In genomic region chr7:2249744-2250323, GRCh38 we compare ENCODE assay signal across 19 cellular contexts. TPM values are rescaled to one million over a fixed set of nuclear protein-coding genes. Genes with fewer than 3 reads are reported as not detected.
DNase-seq lines count a peak whose midpoint lies in the region; ATAC-seq, FAIRE-seq and TF ChIP-seq lines count a peak whose summit lies in the region.
"Had no signal": no experiment of that assay in that cellular context is flagged by ENCODE, and none has a peak within 500 bp of the region (broad histone marks: within the 10 kb centered on the region; RNA-seq: fewer than 3 reads in every experiment).

No MANE protein-coding gene starts in this region.

- no peak overlapping the region for H3K4me3 Mint-ChIP-seq in MCF 10A (ENCODE audit: unreplicated experiment)
- H3K4me3 Mint-ChIP-seq: activated T-cell treated with anti-CD3 and anti-CD28 coated beads, Interleukin-2, amount 50 U/mL, for 4 hours; type B pancreatic cell had no signal

- no TSS peak for BruUV-seq in MCF 10A (replicated peaks; lab: Mats Ljungman, UMichigan)
- no TSS peak for BruUV-seq in Panc1 (replicated peaks; lab: Mats Ljungman, UMichigan)

- POLR2A ChIA-PET in MCF 10A (lab: Yijun Ruan, JAX): no interaction called here
- POLR2A ChIA-PET in Panc1 (lab: Charles Lee): interaction anchor here (0.6 to 1.0 kb wide), 2 partner anchors 17 to 1749 kb away, joined by 3 read pairs; no protein-coding TSS in a partner anchor

- in situ Hi-C loops in Panc1 (cut with HindIII; ENCODE audit: low pct_unique_long_range_greater_than_20kb, low sequenced_read_pairs): no loop called here

- H3K4me1 Mint-ChIP-seq in MCF 10A (ENCODE audit: insufficient read depth, unreplicated experiment): peaks cover 7% of the 10 kb centered on the region

- H3K36me3 ChIP-seq in breast epithelium (no peaks in the 10 kb centered on the region), Panc1 (ENCODE audit: control insufficient read depth, insufficient read depth, low read length) (no peaks in the 10 kb centered on the region), lower lobe of right lung (peaks cover 11% of the 10 kb centered on the region)

- TF ChIP-seq CTCF in breast epithelium (IDR thresholded peaks at IDR 0.05) (no peak), MCF 10A (IDR thresholded peaks at IDR 0.05; ENCODE audit: unreplicated experiment) (no peak), Panc1 (IDR thresholded peaks at IDR 0.05) (no peak), lower lobe of right lung (IDR thresholded peaks at IDR 0.05) (no peak)

- peak; percentile 88 for FAIRE-seq in urothelium cell line (lab: Jason Lieb, UNC)
- FAIRE-seq: G401.6 had no signal

- H3K27ac ChIP-seq in breast epithelium (peak overlapping the region; percentile 76 to 85), Panc1 (ENCODE audit: low read length) (no peak overlapping the region), lower lobe of right lung (peak overlapping the region; percentile 49)

- intact Hi-C loops in breast epithelium (cut with DNase I; ENCODE audit: low total_unique reads) (loop anchor here (10.0 kb wide), 2 partner anchors 95 to 365 kb away; no protein-coding TSS in a partner anchor), MCF 10A (cut with micrococcal nuclease) (no loop called here), Panc1 (cut with micrococcal nuclease; ENCODE audit: unreplicated experiment) (loop anchor here (5.0 kb wide), 1 partner anchor 97 kb away; no protein-coding TSS in a partner anchor), lower lobe of right lung (cut with DNase I) (no loop called here)

- H3K27ac Mint-ChIP-seq in MCF 10A (ENCODE audit: low read depth, unreplicated experiment): no peak overlapping the region

- CTCF ChIA-PET in MCF 10A (lab: Yijun Ruan, JAX) (interaction anchor here (0.6 kb wide), 1 partner anchor 80 kb away, joined by 3 read pairs; no protein-coding TSS in a partner anchor), Panc1 (lab: Charles Lee) (interaction anchor here (1.7 kb wide), 1 partner anchor 98 kb away, joined by 7 read pairs; no protein-coding TSS in a partner anchor)

- H3K27me3 ChIP-seq in breast epithelium (no peaks in the 10 kb centered on the region), Panc1 (ENCODE audit: control insufficient read depth, insufficient read depth, low read length) (no peaks in the 10 kb centered on the region), lower lobe of right lung (ENCODE audit: low read depth) (no peaks in the 10 kb centered on the region)
- H3K27me3 ChIP-seq: right atrium auricular region had no signal

- ATAC-seq in Panc1: peak; percentile 1; the same call in 1 of the 2 replicates
- no peak for ATAC-seq in lower lobe of right lung
- no peak for ATAC-seq in HG03108 (IDR thresholded peaks at IDR 0.05; ENCODE audit: unreplicated experiment)
- ATAC-seq: activated T-cell treated with anti-CD3 and anti-CD28 coated beads, Interleukin-2, amount 50 U/mL, for 4 hours had no signal

- H3K36me3 Mint-ChIP-seq in MCF 10A (ENCODE audit: insufficient read depth, unreplicated experiment): peaks cover 7% of the 10 kb centered on the region

- H3K27me3 Mint-ChIP-seq in MCF 10A (ENCODE audit: insufficient read depth, unreplicated experiment): no peaks in the 10 kb centered on the region
- H3K27me3 Mint-ChIP-seq: activated naive CD8-positive, alpha-beta T cell treated with anti-CD3 and anti-CD28 coated beads, Interleukin-2, amount 50 U/mL, for 24 hours; type B pancreatic cell had no signal

- DNase-seq in breast epithelium (ENCODE audit: low spot score in 2 of 2) (no peak), MCF 10A (ENCODE audit: unreplicated experiment) (no peak), Panc1 (ENCODE audit: low read depth, low spot score) (no peak), lower lobe of right lung (no peak), urothelium cell line (ENCODE audit: low spot score) (no peak)
- DNase-seq in activated CD4-positive, CD25-positive, alpha-beta regulatory T cell (lab: John Stamatoyannopoulos, UW): no peak
- no peak for DNase-seq in stimulated activated CD8-positive, alpha-beta memory T cell treated with anti-CD3 and anti-CD28 coated beads, Interleukin-4, amount 100 ng/mL, for 48 hours
- DNase-seq: activated CD4-positive, CD25-positive, alpha-beta regulatory T cell treated with anti-CD3 and anti-CD28 coated beads, Interleukin-2, amount 50 U/mL, for 72 hours; activated T-cell treated with anti-CD3 and anti-CD28 coated beads, Interleukin-2, amount 50 U/mL, for 4 hours; cerebellar nuclear complex; NCI-H1436 treated with DMSO at 0.1 percent for 48 hours; NCI-H2227 treated with DMSO at 0.1 percent for 48 hours; SHP77 had no signal

- H3K9me3 Mint-ChIP-seq in MCF 10A (ENCODE audit: unreplicated experiment): no peaks in the 10 kb centered on the region
- H3K9me3 Mint-ChIP-seq: activated naive CD8-positive, alpha-beta T cell treated with anti-CD3 and anti-CD28 coated beads, Interleukin-2, amount 50 U/mL, for 24 hours; activated T-cell treated with anti-CD3 and anti-CD28 coated beads, Interleukin-2, amount 50 U/mL, for 4 hours; neural crest cell; type B pancreatic cell had no signal

- no peak for TF ChIP-seq POLR2A in breast epithelium (IDR thresholded peaks at IDR 0.05)

- H3K4me1 ChIP-seq in breast epithelium (peaks cover 0 to 5% of the 10 kb centered on the region in 2 donors), Panc1 (ENCODE audit: control insufficient read depth, insufficient read depth, low read length) (peaks cover 5% of the 10 kb centered on the region), lower lobe of right lung (peaks cover 27% of the 10 kb centered on the region)

- H3K4me3 ChIP-seq in breast epithelium (no peak overlapping the region), Panc1 (ENCODE audit: low read depth in 2 of 2, low read length in 2 of 2) (no peak overlapping the region), lower lobe of right lung (no peak overlapping the region)
- H3K4me3 ChIP-seq: right atrium auricular region had no signal

- H3K9me3 ChIP-seq in breast epithelium (no peaks in the 10 kb centered on the region), Panc1 (ENCODE audit: control insufficient read depth, insufficient read depth, low read depth, low read length) (no peaks in the 10 kb centered on the region), lower lobe of right lung (no peaks in the 10 kb centered on the region)
- H3K9me3 ChIP-seq: right atrium auricular region had no signal

RNA-seq across cellular contexts. Expression of gene NUDT1, which starts 7.8 kb away (rescaled TPM):
- total RNA-seq in breast epithelium (10 to 100 TPM; 13.3 to 28.5 (median 18.0) TPM), MCF 10A (2022) (20.3 and 27.2 TPM in 2 replicates), Panc1 (2021; ENCODE audit: unreplicated experiment) (92.6 TPM), lower lobe of right lung (10.2 TPM)
- polyA plus RNA-seq in Panc1 (2012; ENCODE audit: insufficient read length): 114 TPM

RNA-seq across cellular contexts. Expression of gene MRM2, which starts 7.8 kb away (rescaled TPM):
- total RNA-seq in breast epithelium (10 to 100 TPM; 10.9 to 20.2 (median 18.0) TPM), MCF 10A (2022) (26.9 and 32.1 TPM in 2 replicates), Panc1 (2021; ENCODE audit: unreplicated experiment) (49.9 TPM), lower lobe of right lung (22.6 TPM)
- 43.1 TPM for polyA plus RNA-seq in Panc1 (2012; ENCODE audit: insufficient read length)

RNA-seq across cellular contexts. Expression of gene MAD1L1, which starts 17.1 kb away (rescaled TPM):
- 10 to 100 TPM; 27.7 to 33.9 (median 28.8) TPM for total RNA-seq in breast epithelium
- 25.2 and 32.0 TPM in 2 replicates for total RNA-seq in MCF 10A (2022)
- 70.8 TPM for total RNA-seq in Panc1 (2021; ENCODE audit: unreplicated experiment)
- 68.1 TPM for polyA plus RNA-seq in Panc1 (2012; ENCODE audit: insufficient read length)
- 44.5 TPM for total RNA-seq in lower lobe of right lung

Comparison
In these comparisons a context has a peak if more than half of its experiments do, and no peak if none do; other contexts are left out.
1. intact Hi-C loops: an anchor here in breast epithelium (10.0 kb wide) and Panc1 (5.0 kb wide); none called in MCF 10A and lower lobe of right lung.